Comparison of ENCODE assay signal across 8 cellular contexts in the genomic region with DNA sequence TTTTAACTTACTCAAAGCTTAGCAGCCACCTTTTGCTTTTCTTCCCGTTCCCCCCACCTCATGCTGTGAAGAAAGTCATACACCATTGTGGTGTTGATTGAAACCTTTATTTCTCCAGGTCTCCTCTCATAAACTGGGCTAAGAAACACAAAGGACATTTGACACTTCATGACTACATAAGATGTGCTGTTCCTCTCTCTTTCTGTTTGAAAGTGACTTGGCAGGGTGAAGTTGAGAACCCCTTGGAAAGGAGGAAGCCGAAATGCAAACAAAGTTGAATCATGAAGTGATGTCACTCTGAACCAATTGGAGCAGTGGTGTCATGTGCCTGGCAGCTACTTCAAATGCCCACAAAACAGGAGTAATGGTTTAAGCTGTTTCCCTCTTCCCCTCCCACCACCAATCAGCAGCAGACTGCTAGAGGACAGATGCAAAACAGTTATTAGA.
DNase-seq lines count a peak whose midpoint lies in the region; ATAC-seq, FAIRE-seq and TF ChIP-seq lines count a peak whose summit lies in the region.

No MANE protein-coding gene starts in this region.

- DNase-seq in GM04503 (ENCODE audit: low read depth) (peak; percentile 62), NCI-H2107 (lab: John Stamatoyannopoulos, UW) (peak; percentile 28), endothelial cell of umbilical vein (ENCODE audit: low read depth, low spot score) (peak; percentile 59), renal cortical epithelial cell (ENCODE audit: low read depth) (peak; percentile 62), NCI-H1436 treated with DMSO at 0.1 percent for 48 hours (lab: John Stamatoyannopoulos, UW) (no peak), HUDEP-2 (lab: John Stamatoyannopoulos, UW; ENCODE audit: unreplicated experiment in 76 of 76) (no peak)
- DNase-seq in activated T-cell treated with anti-CD3 and anti-CD28 coated beads, Interleukin-2, amount 50 U/mL, for 24 hours: no peak

- peak; percentile 80 for FAIRE-seq in endothelial cell of umbilical vein (lab: Jason Lieb, UNC)

- no peaks in the 10 kb centered on the region for H3K9me3 ChIP-seq in endothelial cell of umbilical vein (replicated peaks; ENCODE audit: control insufficient read depth, insufficient read depth, low read length)

- dilution Hi-C loops in endothelial cell of umbilical vein (cut with MboI; ENCODE audit: extremely low pct_ligation_motif_present, low sequenced_read_pairs): no loop called here

- TF ChIP-seq POLR2A in endothelial cell of umbilical vein (IDR thresholded peaks at IDR 0.05; ENCODE audit: low read depth, low read length): no peak

- H3K9me1 ChIP-seq in endothelial cell of umbilical vein (replicated peaks; ENCODE audit: control insufficient read depth, extremely low read depth, insufficient read depth, low read length): no peaks in the 10 kb centered on the region

- no peak overlapping the region for H2AFZ ChIP-seq in endothelial cell of umbilical vein (ENCODE audit: low read depth, low read length)

- no peak overlapping the region for H3K9ac ChIP-seq in endothelial cell of umbilical vein (replicated peaks; ENCODE audit: extremely low read depth, insufficient read depth, low read length)

- no peaks in the 10 kb centered on the region for H3K27me3 ChIP-seq in endothelial cell of umbilical vein (ENCODE audit: control insufficient read depth in 2 of 2, insufficient read depth in 2 of 2, low read length in 2 of 2)

- H3K9me3 Mint-ChIP-seq in activated T-cell treated with anti-CD3 and anti-CD28 coated beads, Interleukin-2, amount 50 U/mL, for 24 hours: peaks cover 37% of the 10 kb centered on the region

- no peak overlapping the region for H3K4me3 Mint-ChIP-seq in activated T-cell treated with anti-CD3 and anti-CD28 coated beads, Interleukin-2, amount 50 U/mL, for 24 hours

- H3K79me2 ChIP-seq in endothelial cell of umbilical vein (ENCODE audit: control insufficient read depth, insufficient read depth, low read length): no peaks in the 10 kb centered on the region

- H4K20me1 ChIP-seq in endothelial cell of umbilical vein (replicated peaks; ENCODE audit: control insufficient read depth, extremely low read depth, insufficient read depth, low read length): no peaks in the 10 kb centered on the region

- no peak overlapping the region for H3K4me2 ChIP-seq in endothelial cell of umbilical vein (ENCODE audit: insufficient read depth, low read length)

- no peaks in the 10 kb centered on the region for H3K36me3 ChIP-seq in endothelial cell of umbilical vein (ENCODE audit: control insufficient read depth in 2 of 2, extremely low read depth in 1 of 2, insufficient read depth in 2 of 2, low read length in 2 of 2)

- TF ChIP-seq CTCF in endothelial cell of umbilical vein (IDR thresholded peaks at IDR 0.05; ENCODE audit: extremely low read depth in 1 of 2, insufficient read depth in 1 of 2, low read depth in 1 of 2, low read length in 2 of 2): no peak

- CTCF ChIA-PET in endothelial cell of umbilical vein (lab: Charles Lee): interaction anchor here (1.2 to 1.8 kb wide), 2 partner anchors 28 to 44 kb away, joined by 4 to 8 read pairs; no protein-coding TSS in a partner anchor

- H3K4me1 Mint-ChIP-seq in activated T-cell treated with anti-CD3 and anti-CD28 coated beads, Interleukin-2, amount 50 U/mL, for 24 hours (ENCODE audit: low read depth): peaks cover 6% of the 10 kb centered on the region

- POLR2A ChIA-PET in endothelial cell of umbilical vein (lab: Charles Lee): no interaction called here

- H3K27ac Mint-ChIP-seq in activated T-cell treated with anti-CD3 and anti-CD28 coated beads, Interleukin-2, amount 50 U/mL, for 24 hours: no peak overlapping the region

- H3K4me3 ChIP-seq in endothelial cell of umbilical vein (replicated peaks in 1 of 3; ENCODE audit: insufficient read depth in 1 of 3, low read depth in 1 of 3, low read length in 3 of 3): no peak overlapping the region

- peaks cover 81% of the 10 kb centered on the region for H3K36me3 Mint-ChIP-seq in activated T-cell treated with anti-CD3 and anti-CD28 coated beads, Interleukin-2, amount 50 U/mL, for 24 hours (ENCODE audit: low read depth)

- no peak for ATAC-seq in GM21367 (IDR thresholded peaks at IDR 0.05; ENCODE audit: unreplicated experiment)

- peaks cover 8% of the 10 kb centered on the region for H3K4me1 ChIP-seq in endothelial cell of umbilical vein (ENCODE audit: control insufficient read depth, extremely low read depth, insufficient read depth, low read length)

- BruUV-seq in endothelial cell of umbilical vein (replicated peaks; lab: Mats Ljungman, UMichigan): no TSS peak

- no peaks in the 10 kb centered on the region for H3K27me3 Mint-ChIP-seq in activated T-cell treated with anti-CD3 and anti-CD28 coated beads, Interleukin-2, amount 50 U/mL, for 24 hours

- intact Hi-C loops in endothelial cell of umbilical vein (cut with micrococcal nuclease): no loop called here

- no peak overlapping the region for H3K27ac ChIP-seq in endothelial cell of umbilical vein (ENCODE audit: insufficient read depth, low read depth, low read length)

TF ChIP-seq in endothelial cell of umbilical vein, 7 proteins besides CTCF, POLR2A, EP300 and RAD21:
- TF ChIP-seq JUN (IDR thresholded peaks at IDR 0.05; ENCODE audit: borderline replicate concordance, insufficient read depth, insufficient read length, low read depth): peak; percentile 39
- TF ChIP-seq, protein P1, sequence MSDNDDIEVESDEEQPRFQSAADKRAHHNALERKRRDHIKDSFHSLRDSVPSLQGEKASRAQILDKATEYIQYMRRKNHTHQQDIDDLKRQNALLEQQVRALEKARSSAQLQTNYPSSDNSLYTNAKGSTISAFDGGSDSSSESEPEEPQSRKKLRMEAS (IDR thresholded peaks at IDR 0.05; ENCODE audit: insufficient read depth, insufficient read length): no peak

Comparison
In these comparisons a context has a peak if more than half of its experiments do, and no peak if none do; other contexts are left out.
1. DNase-seq: peak in GM04503 (single experiment), NCI-H2107 (single experiment), endothelial cell of umbilical vein (single experiment) and renal cortical epithelial cell (single experiment); none in NCI-H1436 treated with DMSO at 0.1 percent for 48 hours (single experiment), HUDEP-2 (0 of 76) and activated T-cell treated with anti-CD3 and anti-CD28 coated beads, Interleukin-2, amount 50 U/mL, for 24 hours (single experiment).